In genomic region chr2:222769941-222770340, GRCh38 we compare ENCODE assay signal across 29 cellular contexts.
"Had no signal": no experiment of that assay in that cellular context is flagged by ENCODE, and none has a peak within 500 bp of the region (broad histone marks: within the 10 kb centered on the region; RNA-seq: fewer than 3 reads in every experiment).

No MANE protein-coding gene starts in this region.

- H3K4me3 ChIP-seq: body of pancreas, breast epithelium had no signal

- DNase-seq: activated CD4-positive, alpha-beta memory T cell treated with anti-CD3 and anti-CD28 coated beads, Interleukin-2, amount 10 ng/mL, durations not matched to agents 7 days and 5 days; activated CD4-positive, alpha-beta T cell treated with anti-CD3 and anti-CD28 coated beads for 1 hour; activated CD4-positive, alpha-beta T cell treated with anti-CD3 and anti-CD28 coated beads for 36 hours; activated CD4-positive, alpha-beta T cell treated with anti-CD3 and anti-CD28 coated beads for 48 hours; activated CD4-positive, alpha-beta T cell treated with anti-CD3 and anti-CD28 coated beads, Interleukin-2, amount 10 ng/mL, durations not matched to agents 7 days and 5 days; activated CD4-positive, alpha-beta T cell treated with anti-CD3 and anti-CD28 coated beads, Interleukin-2, amount 50 U/mL, for 48 hours; activated CD4-positive, CD25-positive, alpha-beta regulatory T cell; activated CD8-positive, alpha-beta memory T cell treated with anti-CD3 and anti-CD28 coated beads for 24 hours; activated CD8-positive, alpha-beta memory T cell treated with anti-CD3 and anti-CD28 coated beads, Interleukin-2, amount 10 ng/mL, durations not matched to agents 7 days and 5 days; activated CD8-positive, alpha-beta memory T cell treated with anti-CD3 and anti-CD28 coated beads, Interleukin-2, amount 50 U/mL, for 48 hours; activated CD8-positive, alpha-beta T cell treated with anti-CD3 and anti-CD28 coated beads, Interleukin-2, amount 10 ng/mL, durations not matched to agents 7 days and 5 days; activated effector memory CD4-positive, alpha-beta T cell treated with Interleukin-2 at 50 U/mL for 16 hours; activated gamma-delta T cell; activated naive CD4-positive, alpha-beta T cell treated with anti-CD3 and anti-CD28 coated beads, Interleukin-2, amount 10 ng/mL, durations not matched to agents 7 days and 5 days; activated naive CD4-positive, alpha-beta T cell treated with Interleukin-2 at 50 U/mL for 16 hours; activated naive CD8-positive, alpha-beta T cell treated with anti-CD3 and anti-CD28 coated beads, Interleukin-2, amount 10 ng/mL, durations not matched to agents 7 days and 5 days; activated naive CD8-positive, alpha-beta T cell treated with anti-CD3 and anti-CD28 coated beads, Interleukin-2, amount 50 U/mL, for 24 hours; activated T-cell treated with anti-CD3 and anti-CD28 coated beads, Interleukin-2, amount 50 U/mL, for 24 hours; activated T-cell treated with anti-CD3 and anti-CD28 coated beads, Interleukin-2, amount 50 U/mL, for 48 hours; amniotic stem cell; aorta; body of pancreas; brain microvascular endothelial cell; central memory CD4-positive, alpha-beta T cell; T-helper 1 cell; T-helper 2 cell; T-helper 9 cell; WERI-Rb-1 had no signal
